In genomic region chr22:20622650-20623339, GRCh38 we compare ENCODE assay signal across 8 cellular contexts.
"Had no signal": no experiment of that assay in that cellular context is flagged by ENCODE, and none has a peak within 500 bp of the region (broad histone marks: within the 10 kb centered on the region; RNA-seq: fewer than 3 reads in every experiment).

No MANE protein-coding gene starts in this region.

- H3K36me3 Mint-ChIP-seq: IgD-negative memory B cell had no signal

- H3K4me3 Mint-ChIP-seq: IgD-negative memory B cell had no signal

- H3K9ac ChIP-seq: KMS-11 had no signal

- H3K27ac Mint-ChIP-seq: IgD-negative memory B cell had no signal

- H3K4me2 ChIP-seq: KMS-11 had no signal

- ATAC-seq: HepG2 had no signal

- H3K27ac ChIP-seq: HL-60, KMS-11 had no signal

- DNase-seq: IMR-90, KBM-7, KG1 had no signal

- H3K9me3 Mint-ChIP-seq: IgD-negative memory B cell had no signal

- FAIRE-seq: HepG2, HTR-8/SVneo had no signal
